1 cellular context compared by ENCODE assay signal in genomic region chr5:176837707-176838115, GRCh38.
TF ChIP-seq lines count a peak whose summit lies in the region.

No MANE protein-coding gene starts in this region.

TF ChIP-seq in HepG2, 621 proteins besides CTCF, POLR2A, EP300 and RAD21 (continued from another document):
- TF ChIP-seq ZNF609 (CRISPR knock-in tag; IDR thresholded peaks at IDR 0.05; ENCODE audit: borderline replicate concordance), result peak; percentile 94
- peak; percentile 66 for TF ChIP-seq STAG1 (CRISPR knock-in tag; IDR thresholded peaks at IDR 0.05)
- TF ChIP-seq ZNF547 (CRISPR knock-in tag; IDR thresholded peaks at IDR 0.05), result peak; percentile 100
- no peak; the same call in 1 of the 2 replicates for TF ChIP-seq CREM (IDR thresholded peaks at IDR 0.05)
- TF ChIP-seq CREM (CRISPR knock-in tag; IDR thresholded peaks at IDR 0.05), result peak; percentile 80
- TF ChIP-seq CHD2 (IDR thresholded peaks at IDR 0.05; ENCODE audit: low read depth, low read length), result no peak
- TF ChIP-seq AKNA (CRISPR knock-in tag; IDR thresholded peaks at IDR 0.05; ENCODE audit: borderline replicate concordance), result peak; percentile 100
- TF ChIP-seq SMYD3 (CRISPR knock-in tag; IDR thresholded peaks at IDR 0.05), result peak; percentile 100
- peak; percentile 99 for TF ChIP-seq ZZZ3 (CRISPR knock-in tag; IDR thresholded peaks at IDR 0.05; ENCODE audit: borderline replicate concordance)
- TF ChIP-seq SP140L (CRISPR knock-in tag; IDR thresholded peaks at IDR 0.05; ENCODE audit: borderline replicate concordance), result peak; percentile 100
- no peak for TF ChIP-seq NFE2L2 (IDR thresholded peaks at IDR 0.05; ENCODE audit: low read length)
- TF ChIP-seq SNAI1 (CRISPR knock-in tag; IDR thresholded peaks at IDR 0.05; ENCODE audit: borderline replicate concordance), result peak; percentile 100
- TF ChIP-seq ZFY (CRISPR knock-in tag; IDR thresholded peaks at IDR 0.05), result peak; percentile 95
- peak; percentile 99 for TF ChIP-seq ARNTL (CRISPR knock-in tag; IDR thresholded peaks at IDR 0.05)
- TF ChIP-seq TEAD3 (CRISPR knock-in tag; optimal IDR thresholded peaks at IDR 0.05; ENCODE audit: borderline replicate concordance), result peak; percentile 97
- TF ChIP-seq IKZF5 (CRISPR knock-in tag; IDR thresholded peaks at IDR 0.05), result peak; percentile 100
- peak; percentile 89 for TF ChIP-seq ZNF629 (CRISPR knock-in tag; conservative IDR thresholded peaks at IDR 0.05)
- peak; percentile 96 for TF ChIP-seq FOXP4 (CRISPR knock-in tag; IDR thresholded peaks at IDR 0.05)
- TF ChIP-seq GABPB1 (CRISPR knock-in tag; IDR thresholded peaks at IDR 0.05), result peak; percentile 89
- TF ChIP-seq CSRNP2 (CRISPR knock-in tag; conservative IDR thresholded peaks at IDR 0.05; ENCODE audit: low read depth), result peak; percentile 99
- peak; percentile 99 for TF ChIP-seq LRRFIP1 (CRISPR knock-in tag; conservative IDR thresholded peaks at IDR 0.05)
- peak; percentile 100 for TF ChIP-seq ZSCAN20 (CRISPR knock-in tag; IDR thresholded peaks at IDR 0.05; ENCODE audit: borderline replicate concordance)
- TF ChIP-seq MEIS1 (CRISPR knock-in tag; IDR thresholded peaks at IDR 0.05; ENCODE audit: borderline replicate concordance), result peak; percentile 100
